In the genomic region with DNA sequence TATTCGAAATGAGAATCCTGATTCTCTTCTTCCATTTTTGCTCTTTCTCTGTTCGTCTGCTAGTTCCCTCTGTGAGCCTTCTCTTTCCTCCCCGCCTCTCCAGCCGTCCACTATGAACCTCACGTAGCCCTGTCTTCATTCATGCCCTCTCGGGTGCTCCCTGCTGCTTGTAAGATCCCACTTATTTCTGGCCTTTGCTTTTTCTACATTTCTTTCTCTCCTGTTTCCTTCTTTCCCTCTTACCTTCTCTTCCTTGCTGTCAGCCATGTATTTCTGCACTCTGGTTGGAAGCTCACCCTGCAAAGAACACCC, we compare ENCODE assay signal across 11 cellular contexts.
DNase-seq lines count a peak whose midpoint lies in the region; ATAC-seq and TF ChIP-seq lines count a peak whose summit lies in the region.
"Had no signal": no experiment of that assay in that cellular context is flagged by ENCODE, and none has a peak within 500 bp of the region (broad histone marks: within the 10 kb centered on the region; RNA-seq: fewer than 3 reads in every experiment).

No MANE protein-coding gene starts in this region.

- no TSS peak for BruUV-seq in HCT116 (replicated peaks; lab: Mats Ljungman, UMichigan)

- no peaks in the 10 kb centered on the region; the same call in 1 of the 2 replicates for H3K79me2 ChIP-seq in HCT116 (ENCODE audit: insufficient read depth, low read length)
- peaks cover 48% of the 10 kb centered on the region for H3K79me2 ChIP-seq in smooth muscle cell (ENCODE audit: low read depth)

- no peak overlapping the region for H2AFZ ChIP-seq in HCT116 (ENCODE audit: low read depth, low read length, poor library complexity, severe bottlenecking)
- no peak overlapping the region for H2AFZ ChIP-seq in smooth muscle cell (ENCODE audit: low read depth)

- no peak for DNase-seq in HCT116 (ENCODE audit: low read depth, low spot score)
- DNase-seq in caudate nucleus (lab: John Stamatoyannopoulos, UW), result no peak
- no peak for DNase-seq in smooth muscle cell (lab: John Stamatoyannopoulos, UW; ENCODE audit: unreplicated experiment)
- DNase-seq in BE2C, result no peak
- DNase-seq in superior temporal gyrus (ENCODE audit: extremely low spot score), result no peak
- no peak for DNase-seq in activated T-helper 1 cell treated with anti-CD3 and anti-CD28 coated beads, Interleukin-12 subunit alpha, Interleukin-12 subunit beta, Interleukin-2, Interleukin-4 antibody, amounts not matched to agents 30 ng/mL and 10 ng/mL and 1 ng/mL, durations not matched to agents 14 hours and 24 hours and 36 hours (ENCODE audit: low spot score)
- DNase-seq: activated CD4-positive, alpha-beta T cell treated with anti-CD3 and anti-CD28 coated beads for 1 hour; Kasumi-1; stimulated activated CD4-positive, alpha-beta T cell treated with anti-CD3 and anti-CD28 coated beads, Interleukin-2, amount 100 ng/mL, for 24 hours had no signal

- intact Hi-C loops in HCT116 (cut with micrococcal nuclease), result loop anchor here (5.0 kb wide), 1 partner anchor 86 kb away; the partner anchor contains the start of gene SAMD4A
- intact Hi-C loops in activated T-helper 1 cell treated with anti-CD3 and anti-CD28 coated beads, Interleukin-12 subunit alpha, Interleukin-12 subunit beta, Interleukin-2, Interleukin-4 antibody, amounts not matched to agents 30 ng/mL and 10 ng/mL and 1 ng/mL, durations not matched to agents 14 hours and 24 hours and 36 hours (cut with micrococcal nuclease), result no loop called here

- no peak overlapping the region for H3K4me3 Mint-ChIP-seq in activated T-helper 1 cell treated with anti-CD3 and anti-CD28 coated beads, Interleukin-12 subunit alpha, Interleukin-12 subunit beta, Interleukin-2, Interleukin-4 antibody, amounts not matched to agents 30 ng/mL and 10 ng/mL and 1 ng/mL, durations not matched to agents 14 hours and 24 hours and 36 hours

- H3K4me2 ChIP-seq in HCT116 (ENCODE audit: low read length) (peak overlapping the region; percentile 80), smooth muscle cell (peak overlapping the region; percentile 73)

- H4K20me1 ChIP-seq in HCT116 (ENCODE audit: insufficient read depth) (no peaks in the 10 kb centered on the region), smooth muscle cell (ENCODE audit: low read depth) (no peaks in the 10 kb centered on the region)

- POLR2A ChIA-PET in HCT116 (lab: Charles Lee), result interaction anchor here (0.9 kb wide), 1 partner anchor 10 kb away, joined by 3 read pairs; no protein-coding TSS in a partner anchor

- TF ChIP-seq CTCF in HCT116 (IDR thresholded peaks at IDR 0.05 in 2 of 3, conservative IDR thresholded peaks at IDR 0.05 in 1 of 3; ENCODE audit: borderline replicate concordance in 1 of 3, insufficient read depth in 1 of 3, low read depth in 2 of 3, low read length in 2 of 3), result no peak
- no peak for TF ChIP-seq CTCF in smooth muscle cell (IDR thresholded peaks at IDR 0.05; ENCODE audit: borderline replicate concordance, insufficient read depth, poor library complexity, severe bottlenecking)
- TF ChIP-seq CTCF in BE2C (IDR thresholded peaks at IDR 0.05; ENCODE audit: low read depth, low read length), result no peak

- H3K9ac ChIP-seq in HCT116 (ENCODE audit: low read length) (peak overlapping the region; percentile 56), smooth muscle cell (ENCODE audit: low read depth) (peak overlapping the region; percentile 87)

- H3K4me3 ChIP-seq in HCT116 (replicated peaks in 1 of 2; ENCODE audit: low read depth in 1 of 2, low read length in 2 of 2) (peak overlapping the region in 1 of 2 experiments; percentile 47; a peak in 3 of 4 replicates), smooth muscle cell (peak overlapping the region; percentile 13), BE2C (ENCODE audit: low read depth, low read length) (no peak overlapping the region)

- no peak overlapping the region for H3K27ac Mint-ChIP-seq in activated T-helper 1 cell treated with anti-CD3 and anti-CD28 coated beads, Interleukin-12 subunit alpha, Interleukin-12 subunit beta, Interleukin-2, Interleukin-4 antibody, amounts not matched to agents 30 ng/mL and 10 ng/mL and 1 ng/mL, durations not matched to agents 14 hours and 24 hours and 36 hours

- WGBS in smooth muscle cell (ENCODE audit: low lambda C conversion rate), result 55% methylated on average over 6 of the region's 6 CpGs

- ATAC-seq in HCT116, result no peak
- no peak for ATAC-seq in HG02981 (IDR thresholded peaks at IDR 0.05; ENCODE audit: unreplicated experiment)

- H3F3A ChIP-seq in smooth muscle cell (ENCODE audit: low read depth), result peaks cover 27% of the 10 kb centered on the region

- peaks cover 52 to 61% of the 10 kb centered on the region in 2 experiments for H3K4me1 ChIP-seq in HCT116 (ENCODE audit: control insufficient read depth in 1 of 2, insufficient read depth in 2 of 2, low read length in 2 of 2)
- peaks cover 48% of the 10 kb centered on the region for H3K4me1 ChIP-seq in smooth muscle cell (ENCODE audit: low read depth)
- H3K4me1 ChIP-seq in BE2C, result no peaks in the 10 kb centered on the region

- no peaks in the 10 kb centered on the region for H3K27me3 ChIP-seq in HCT116 (ENCODE audit: insufficient read depth, low read length)
- no peaks in the 10 kb centered on the region for H3K27me3 ChIP-seq in layer of hippocampus (ENCODE audit: control insufficient read depth, insufficient read depth, low read length)
- H3K27me3 ChIP-seq in smooth muscle cell (ENCODE audit: low read depth), result no peaks in the 10 kb centered on the region
- H3K27me3 ChIP-seq in BE2C, result peaks cover 40% of the 10 kb centered on the region

- RAD21 ChIA-PET in HCT116 (lab: Charles Lee; ENCODE audit: low non-redundant PET in 1 of 2, low total read pairs in 2 of 2, uncharacterized antibody in 2 of 2, unreplicated experiment in 2 of 2), result interaction anchor here in 1 of 2 experiments (0.6 kb wide), 1 partner anchor 113 kb away, joined by 3 read pairs; no protein-coding TSS in a partner anchor

- TF ChIP-seq POLR2A in HCT116 (IDR thresholded peaks at IDR 0.05; ENCODE audit: borderline replicate concordance, extremely low read depth, insufficient read depth, insufficient read length), result no peak

- H3K9me3 ChIP-seq in HCT116 (ENCODE audit: control insufficient read depth in 1 of 2, insufficient read depth in 1 of 2, low read depth in 1 of 2, low read length in 2 of 2) (no peaks in the 10 kb centered on the region), smooth muscle cell (replicated peaks; ENCODE audit: low read depth) (no peaks in the 10 kb centered on the region), BE2C (no peaks in the 10 kb centered on the region)

- no peak for TF ChIP-seq RAD21 in HCT116 (IDR thresholded peaks at IDR 0.05; ENCODE audit: low read depth)

- H3K27ac ChIP-seq in HCT116 (ENCODE audit: low read depth, low read length) (peak overlapping the region; percentile 76), caudate nucleus (ENCODE audit: low read depth, low read length) (peak overlapping the region; percentile 74), layer of hippocampus (ENCODE audit: low read depth, low read length) (peak overlapping the region; percentile 52), smooth muscle cell (ENCODE audit: low read depth) (peak overlapping the region; percentile 98)

- H3K9me3 Mint-ChIP-seq in activated T-helper 1 cell treated with anti-CD3 and anti-CD28 coated beads, Interleukin-12 subunit alpha, Interleukin-12 subunit beta, Interleukin-2, Interleukin-4 antibody, amounts not matched to agents 30 ng/mL and 10 ng/mL and 1 ng/mL, durations not matched to agents 14 hours and 24 hours and 36 hours, result no peaks in the 10 kb centered on the region

- H3K4me1 Mint-ChIP-seq in activated T-helper 1 cell treated with anti-CD3 and anti-CD28 coated beads, Interleukin-12 subunit alpha, Interleukin-12 subunit beta, Interleukin-2, Interleukin-4 antibody, amounts not matched to agents 30 ng/mL and 10 ng/mL and 1 ng/mL, durations not matched to agents 14 hours and 24 hours and 36 hours (ENCODE audit: low read depth), result no peaks in the 10 kb centered on the region

- H3K36me3 ChIP-seq in HCT116 (ENCODE audit: control insufficient read depth in 1 of 2, insufficient read depth in 2 of 2, low read length in 2 of 2) (no peaks in the 10 kb centered on the region), smooth muscle cell (ENCODE audit: low read depth) (no peaks in the 10 kb centered on the region), BE2C (no peaks in the 10 kb centered on the region)

- peaks cover 24% of the 10 kb centered on the region for H3K27me3 Mint-ChIP-seq in activated T-helper 1 cell treated with anti-CD3 and anti-CD28 coated beads, Interleukin-12 subunit alpha, Interleukin-12 subunit beta, Interleukin-2, Interleukin-4 antibody, amounts not matched to agents 30 ng/mL and 10 ng/mL and 1 ng/mL, durations not matched to agents 14 hours and 24 hours and 36 hours (ENCODE audit: insufficient read depth)

- CTCF ChIA-PET in HCT116 (lab: Charles Lee), result no interaction called here

- H3K36me3 Mint-ChIP-seq in activated T-helper 1 cell treated with anti-CD3 and anti-CD28 coated beads, Interleukin-12 subunit alpha, Interleukin-12 subunit beta, Interleukin-2, Interleukin-4 antibody, amounts not matched to agents 30 ng/mL and 10 ng/mL and 1 ng/mL, durations not matched to agents 14 hours and 24 hours and 36 hours (ENCODE audit: low read depth), result no peaks in the 10 kb centered on the region

- H3K9me2 ChIP-seq in HCT116 (ENCODE audit: insufficient read depth), result no peaks in the 10 kb centered on the region

TF ChIP-seq in HCT116, 20 proteins besides CTCF, POLR2A, EP300 and RAD21 (continues in another document):
- TF ChIP-seq, protein P1, sequence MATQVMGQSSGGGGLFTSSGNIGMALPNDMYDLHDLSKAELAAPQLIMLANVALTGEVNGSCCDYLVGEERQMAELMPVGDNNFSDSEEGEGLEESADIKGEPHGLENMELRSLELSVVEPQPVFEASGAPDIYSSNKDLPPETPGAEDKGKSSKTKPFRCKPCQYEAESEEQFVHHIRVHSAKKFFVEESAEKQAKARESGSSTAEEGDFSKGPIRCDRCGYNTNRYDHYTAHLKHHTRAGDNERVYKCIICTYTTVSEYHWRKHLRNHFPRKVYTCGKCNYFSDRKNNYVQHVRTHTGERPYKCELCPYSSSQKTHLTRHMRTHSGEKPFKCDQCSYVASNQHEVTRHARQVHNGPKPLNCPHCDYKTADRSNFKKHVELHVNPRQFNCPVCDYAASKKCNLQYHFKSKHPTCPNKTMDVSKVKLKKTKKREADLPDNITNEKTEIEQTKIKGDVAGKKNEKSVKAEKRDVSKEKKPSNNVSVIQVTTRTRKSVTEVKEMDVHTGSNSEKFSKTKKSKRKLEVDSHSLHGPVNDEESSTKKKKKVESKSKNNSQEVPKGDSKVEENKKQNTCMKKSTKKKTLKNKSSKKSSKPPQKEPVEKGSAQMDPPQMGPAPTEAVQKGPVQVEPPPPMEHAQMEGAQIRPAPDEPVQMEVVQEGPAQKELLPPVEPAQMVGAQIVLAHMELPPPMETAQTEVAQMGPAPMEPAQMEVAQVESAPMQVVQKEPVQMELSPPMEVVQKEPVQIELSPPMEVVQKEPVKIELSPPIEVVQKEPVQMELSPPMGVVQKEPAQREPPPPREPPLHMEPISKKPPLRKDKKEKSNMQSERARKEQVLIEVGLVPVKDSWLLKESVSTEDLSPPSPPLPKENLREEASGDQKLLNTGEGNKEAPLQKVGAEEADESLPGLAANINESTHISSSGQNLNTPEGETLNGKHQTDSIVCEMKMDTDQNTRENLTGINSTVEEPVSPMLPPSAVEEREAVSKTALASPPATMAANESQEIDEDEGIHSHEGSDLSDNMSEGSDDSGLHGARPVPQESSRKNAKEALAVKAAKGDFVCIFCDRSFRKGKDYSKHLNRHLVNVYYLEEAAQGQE (IDR thresholded peaks at IDR 0.05; ENCODE audit: low read depth), result no peak
